In genomic region chr18:31041346-31042067, GRCh38 we compare ENCODE assay signal across 10 cellular contexts. TPM values are rescaled to one million over a fixed set of nuclear protein-coding genes. Genes with fewer than 3 reads are reported as not detected.
DNase-seq lines count a peak whose midpoint lies in the region; ATAC-seq and TF ChIP-seq lines count a peak whose summit lies in the region.
"Had no signal": no experiment of that assay in that cellular context is flagged by ENCODE, and none has a peak within 500 bp of the region (broad histone marks: within the 10 kb centered on the region; RNA-seq: fewer than 3 reads in every experiment).

No MANE protein-coding gene starts in this region.

- WGBS in esophagus, 2 donors: 3 to 7% methylated on average over 51 of the region's 51 CpGs

- H3K4me3 Mint-ChIP-seq in Calu3 (ENCODE audit: low read depth, unreplicated experiment): peak overlapping the region; percentile 75
- H3K4me3 Mint-ChIP-seq in nephron progenitor cell: peak overlapping the region; percentile 93
- H3K4me3 Mint-ChIP-seq: HFFc6 had no signal

- H3K4me1 Mint-ChIP-seq in Calu3 (ENCODE audit: low read depth, unreplicated experiment) (peaks cover 25% of the 10 kb centered on the region), nephron progenitor cell (peaks cover 25% of the 10 kb centered on the region)

- no peak for ATAC-seq in GM18909 (IDR thresholded peaks at IDR 0.05; ENCODE audit: poor library complexity, unreplicated experiment)

- TF ChIP-seq CTCF in Calu3 (IDR thresholded peaks at IDR 0.05; ENCODE audit: unreplicated experiment): no peak
- TF ChIP-seq CTCF in nephron progenitor cell (IDR thresholded peaks at IDR 0.05): no peak

- BruUV-seq in Calu3 (replicated peaks; lab: Mats Ljungman, UMichigan): no TSS peak

- CTCF ChIA-PET in Calu3 (lab: Charles Lee): no interaction called here

- H3K36me3 Mint-ChIP-seq in Calu3 (ENCODE audit: insufficient read depth, unreplicated experiment) (peaks cover 26% of the 10 kb centered on the region), nephron progenitor cell (ENCODE audit: low read depth) (no peaks in the 10 kb centered on the region)

- DNase-seq in Calu3: peak; percentile 23
- DNase-seq in NCI-H226: peak; percentile 60
- DNase-seq in nephron progenitor cell: peak; percentile 49
- DNase-seq in RPMI8226: no peak
- no peak for DNase-seq in GOT3 (lab: John Stamatoyannopoulos, UW)
- DNase-seq in HuH-7.5 (ENCODE audit: low spot score): no peak
- DNase-seq: HFFc6 had no signal

- H3K27me3 Mint-ChIP-seq in Calu3 (ENCODE audit: unreplicated experiment) (no peaks in the 10 kb centered on the region), nephron progenitor cell (ENCODE audit: low read depth, poor library complexity) (peaks cover 74% of the 10 kb centered on the region)

- H3K4me3 ChIP-seq in esophagus (ENCODE audit: low read depth in 1 of 2, low read length in 2 of 2): peak overlapping the region; percentile 78 to 88

- H3K27ac ChIP-seq in esophagus (ENCODE audit: low read depth in 2 of 2, low read length in 1 of 2): peak overlapping the region; percentile 82 to 89

- H3K36me3 ChIP-seq in esophagus (ENCODE audit: control insufficient read depth in 2 of 2, insufficient read depth in 2 of 2, low read length in 1 of 2): no peaks in the 10 kb centered on the region

- no peaks in the 10 kb centered on the region for H3K9me3 ChIP-seq in esophagus (ENCODE audit: control insufficient read depth in 2 of 2, insufficient read depth in 1 of 2, low read depth in 1 of 2, low read length in 1 of 2)

- intact Hi-C loops in Calu3 (cut with micrococcal nuclease; ENCODE audit: unreplicated experiment): no loop called here

- peaks cover 0 to 3% of the 10 kb centered on the region in 2 donors for H3K4me1 ChIP-seq in esophagus (ENCODE audit: control insufficient read depth in 2 of 2, insufficient read depth in 2 of 2, low read length in 1 of 2)

- H3K9me3 Mint-ChIP-seq in Calu3 (ENCODE audit: low read depth, unreplicated experiment) (no peaks in the 10 kb centered on the region), nephron progenitor cell (peaks cover 15% of the 10 kb centered on the region)

- H3K27me3 ChIP-seq in esophagus (ENCODE audit: control insufficient read depth in 1 of 2, insufficient read depth in 2 of 2, low read length in 2 of 2): no peaks in the 10 kb centered on the region

- peak overlapping the region; percentile 16 for H3K27ac Mint-ChIP-seq in Calu3 (ENCODE audit: unreplicated experiment)
- H3K27ac Mint-ChIP-seq in nephron progenitor cell: no peak overlapping the region
- H3K27ac Mint-ChIP-seq: HFFc6 had no signal

RNA-seq across cellular contexts. Expression of gene DSC3, which starts 1.0 kb away (rescaled TPM):
- total RNA-seq in Calu3 (2022): 6.4 and 9.8 TPM in 2 replicates
- 10 to 100 TPM; 41.7 to 70.9 TPM for polyA plus RNA-seq in esophagus
- total RNA-seq: Daoy, HFFc6 had no signal

Comparison
In these comparisons a context has a peak if more than half of its experiments do, and no peak if none do; other contexts are left out.
1. DNase-seq: peak in Calu3 (single experiment), NCI-H226 (single experiment) and nephron progenitor cell (single experiment); none in RPMI8226 (single experiment), GOT3 (single experiment) and HuH-7.5 (single experiment).